In the genomic region with DNA sequence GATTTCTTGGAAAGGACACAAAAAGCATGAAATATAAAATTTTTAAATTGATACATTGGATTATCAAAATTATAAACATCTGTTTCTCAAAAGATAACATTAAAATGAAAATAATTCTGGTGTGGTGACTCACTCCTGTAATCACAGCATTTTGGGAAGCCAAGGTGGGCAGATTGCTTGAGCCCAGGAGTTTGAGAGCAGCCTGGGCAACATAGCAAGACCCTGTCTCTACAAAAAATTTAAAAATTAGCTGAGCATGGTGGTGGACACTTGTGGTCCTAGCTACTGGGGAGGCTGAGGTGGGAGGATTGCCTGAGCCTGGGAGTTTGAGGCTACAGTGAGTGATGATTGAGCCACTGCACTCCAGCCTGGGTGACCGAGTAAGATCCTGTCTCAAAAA, we compare ENCODE assay signal across 3 cellular contexts. TPM values are rescaled to one million over a fixed set of nuclear protein-coding genes. Genes with fewer than 3 reads are reported as not detected.
"Had no signal": no experiment of that assay in that cellular context is flagged by ENCODE, and none has a peak within 500 bp of the region (broad histone marks: within the 10 kb centered on the region; RNA-seq: fewer than 3 reads in every experiment).

No MANE protein-coding gene starts in this region.

RNA-seq across cellular contexts. Expression of a gene that starts 25.5 kb away (rescaled TPM):
- total RNA-seq: left cardiac atrium, left ventricle myocardium inferior, left ventricle myocardium superior had no signal
